ENCODE assay signal across 16 cellular contexts in genomic region chr11:70225629-70226582, GRCh38. TPM values are rescaled to one million over a fixed set of nuclear protein-coding genes. Genes with fewer than 3 reads are reported as not detected.
DNase-seq lines count a peak whose midpoint lies in the region; ATAC-seq and TF ChIP-seq lines count a peak whose summit lies in the region.
"Had no signal": no experiment of that assay in that cellular context is flagged by ENCODE, and none has a peak within 500 bp of the region (broad histone marks: within the 10 kb centered on the region; RNA-seq: fewer than 3 reads in every experiment).

No MANE protein-coding gene starts in this region.

- H2BK15ac ChIP-seq in mesendoderm (replicated peaks; ENCODE audit: low read depth) = no peak overlapping the region

- TF ChIP-seq EP300 in stomach (IDR thresholded peaks at IDR 0.05) = no peak

- peak; percentile 12 for ATAC-seq in body of pancreas
- ATAC-seq in stimulated activated effector memory CD8-positive, alpha-beta T cell treated with anti-CD3 and anti-CD28 coated beads, Interleukin-12 subunit alpha, Interleukin-12 subunit beta, amount 100 ng/mL, for 72 hours = no peak

- H3K4me1 ChIP-seq in body of pancreas (no peaks in the 10 kb centered on the region), mesendoderm (ENCODE audit: control insufficient read depth, low read depth, low read length) (peaks cover 10% of the 10 kb centered on the region), stomach (no peaks in the 10 kb centered on the region)

- H3K18ac ChIP-seq in mesendoderm (ENCODE audit: low read length) = peak overlapping the region; percentile 19

- H3K27ac ChIP-seq in body of pancreas (no peak overlapping the region), mesendoderm (ENCODE audit: low read depth, low read length) (peak overlapping the region; percentile 62), stomach (no peak overlapping the region)
- H3K27ac ChIP-seq: BLaER1, epithelial cell of prostate had no signal

- H3K79me2 ChIP-seq in mesendoderm (ENCODE audit: control insufficient read depth, insufficient read depth, low read length) = no peaks in the 10 kb centered on the region

- DNase-seq in MG63 (peak; percentile 26), body of pancreas (peak in 1 of 4 donors; percentile 53), mesendoderm (peak; percentile 49), stomach (peak; percentile 77), activated T-cell treated with anti-CD3 and anti-CD28 coated beads for 4 hours (no peak), EL (no peak)
- DNase-seq in stimulated activated effector memory CD8-positive, alpha-beta T cell treated with anti-CD3 and anti-CD28 coated beads, Interleukin-12 subunit alpha, Interleukin-12 subunit beta, amount 100 ng/mL, for 72 hours (ENCODE audit: low spot score in 2 of 2) = no peak
- DNase-seq: activated B cell treated with CpG ODN at 0.5 μM for 24 hours; activated CD8-positive, alpha-beta memory T cell treated with anti-CD3 and anti-CD28 coated beads for 24 hours; activated effector memory CD4-positive, alpha-beta T cell treated with anti-CD3 and anti-CD28 coated beads, Interleukin-2, amount 50 U/mL, for 16 hours; MM.1S; stimulated activated CD4-positive, alpha-beta T cell treated with anti-CD3 and anti-CD28 coated beads, Interleukin-4, amount 100 ng/mL, for 1 hour; T-helper 1 cell had no signal

- TF ChIP-seq CTCF in body of pancreas (IDR thresholded peaks at IDR 0.05) = no peak
- TF ChIP-seq CTCF in stomach (IDR thresholded peaks at IDR 0.05) = no peak

- no peak overlapping the region for H3K27ac Mint-ChIP-seq in stimulated activated effector memory CD8-positive, alpha-beta T cell treated with anti-CD3 and anti-CD28 coated beads, Interleukin-12 subunit alpha, Interleukin-12 subunit beta, amount 100 ng/mL, for 72 hours
- H3K27ac Mint-ChIP-seq: activated B cell treated with CpG ODN at 0.5 μM for 24 hours, memory B cell had no signal

- no peak for TF ChIP-seq POLR2A in body of pancreas (IDR thresholded peaks at IDR 0.05)
- TF ChIP-seq POLR2A in stomach (IDR thresholded peaks at IDR 0.05) = no peak

- H3K4me1 Mint-ChIP-seq in stimulated activated effector memory CD8-positive, alpha-beta T cell treated with anti-CD3 and anti-CD28 coated beads, Interleukin-12 subunit alpha, Interleukin-12 subunit beta, amount 100 ng/mL, for 72 hours = no peaks in the 10 kb centered on the region
- H3K4me1 Mint-ChIP-seq: activated B cell treated with CpG ODN at 0.5 μM for 24 hours, memory B cell had no signal

- H2BK5ac ChIP-seq in mesendoderm (ENCODE audit: low read length) = peak overlapping the region; percentile 97

- H3K27me3 ChIP-seq in MG63 (no peaks in the 10 kb centered on the region), body of pancreas (no peaks in the 10 kb centered on the region), mesendoderm (ENCODE audit: insufficient read depth, low read length, poor library complexity) (no peaks in the 10 kb centered on the region), stomach (no peaks in the 10 kb centered on the region)
- H3K27me3 ChIP-seq: BLaER1 had no signal

- H2AK5ac ChIP-seq in mesendoderm (ENCODE audit: low read length) = peak overlapping the region; percentile 97

- H4K5ac ChIP-seq in mesendoderm (ENCODE audit: low read length) = no peak overlapping the region

- peak overlapping the region; percentile 57 for H3K23ac ChIP-seq in mesendoderm (ENCODE audit: low read length)

- intact Hi-C loops in body of pancreas (cut with DNase I) = no loop called here
- intact Hi-C loops in stomach (cut with DNase I; ENCODE audit: low total_unique reads) = no loop called here

- H3K9me3 Mint-ChIP-seq in stimulated activated effector memory CD8-positive, alpha-beta T cell treated with anti-CD3 and anti-CD28 coated beads, Interleukin-12 subunit alpha, Interleukin-12 subunit beta, amount 100 ng/mL, for 72 hours = no peaks in the 10 kb centered on the region
- H3K9me3 Mint-ChIP-seq: activated B cell treated with CpG ODN at 0.5 μM for 24 hours, memory B cell had no signal

- H3K36me3 ChIP-seq in MG63 = no peaks in the 10 kb centered on the region
- no peaks in the 10 kb centered on the region for H3K36me3 ChIP-seq in body of pancreas (replicated peaks in 1 of 2; ENCODE audit: insufficient read depth in 1 of 2, low read depth in 2 of 2)
- no peaks in the 10 kb centered on the region for H3K36me3 ChIP-seq in mesendoderm (ENCODE audit: control insufficient read depth, insufficient read depth, low read length)
- no peaks in the 10 kb centered on the region for H3K36me3 ChIP-seq in stomach
- H3K36me3 ChIP-seq: BLaER1 had no signal

- H3K36me3 Mint-ChIP-seq in stimulated activated effector memory CD8-positive, alpha-beta T cell treated with anti-CD3 and anti-CD28 coated beads, Interleukin-12 subunit alpha, Interleukin-12 subunit beta, amount 100 ng/mL, for 72 hours = no peaks in the 10 kb centered on the region
- H3K36me3 Mint-ChIP-seq: memory B cell had no signal

- no peaks in the 10 kb centered on the region for H3K9me3 ChIP-seq in MG63
- no peaks in the 10 kb centered on the region for H3K9me3 ChIP-seq in body of pancreas
- H3K9me3 ChIP-seq in stomach = no peaks in the 10 kb centered on the region
- H3K9me3 ChIP-seq: BLaER1 had no signal

- H3K4me2 ChIP-seq in mesendoderm (ENCODE audit: low read length) = no peak overlapping the region

- H3K4me3 ChIP-seq in MG63 (no peak overlapping the region), body of pancreas (no peak overlapping the region), mesendoderm (ENCODE audit: low read length) (no peak overlapping the region), stomach (no peak overlapping the region)
- H3K4me3 ChIP-seq: BLaER1 had no signal

- peak overlapping the region; percentile 54 for H3K9ac ChIP-seq in mesendoderm (ENCODE audit: low read length)
- H3K9ac ChIP-seq: BLaER1 had no signal

- H3K79me1 ChIP-seq in mesendoderm (ENCODE audit: low read length) = no peaks in the 10 kb centered on the region

- 66 to 83% methylated on average over 9 to 12 of the region's 12 CpGs for WGBS in body of pancreas, 2 donors
- WGBS in mesendoderm (ENCODE audit: extremely low coverage, insufficient coverage, low lambda C conversion rate) = no CpG with 5 or more reads among the region's 12 CpGs
- 47 to 58% (median 50%) methylated on average over 12 of the region's 12 CpGs for WGBS in stomach, 5 donors

- peak overlapping the region; percentile 16 for H2BK120ac ChIP-seq in mesendoderm (ENCODE audit: low read depth, low read length)

- no peak overlapping the region for H4K8ac ChIP-seq in mesendoderm (ENCODE audit: low read depth, low read length)

- H3K4me3 Mint-ChIP-seq in stimulated activated effector memory CD8-positive, alpha-beta T cell treated with anti-CD3 and anti-CD28 coated beads, Interleukin-12 subunit alpha, Interleukin-12 subunit beta, amount 100 ng/mL, for 72 hours = no peak overlapping the region
- H3K4me3 Mint-ChIP-seq: activated B cell treated with CpG ODN at 0.5 μM for 24 hours, memory B cell had no signal

- peak overlapping the region; percentile 60 for H3K4ac ChIP-seq in mesendoderm (ENCODE audit: low read depth, low read length)

- H3K56ac ChIP-seq in mesendoderm (ENCODE audit: low read length) = peak overlapping the region; percentile 81

RNA-seq across cellular contexts. Expression of gene FADD, which starts 22.8 kb away (rescaled TPM):
- total RNA-seq in MG63 (2014; rRNA removed; shearing (Covaris generic); ENCODE audit: low replicate concordance) = 37.8 and 91.0 TPM in 2 replicates
- 10 to 100 TPM in 1 of 2 donors, 1 to 10 TPM in 1; 9.1 to 14.2 TPM for total RNA-seq in body of pancreas
- 40.9 TPM for polyA plus RNA-seq in mesendoderm (2013, experiment 1 of 2)
- 40.4 TPM for polyA plus RNA-seq in mesendoderm (2013, experiment 2 of 2)
- 10 to 100 TPM in 3 of 5 donors, 1 to 10 TPM in 2; 4.0 to 20.4 (median 15.6) TPM for total RNA-seq in stomach
- polyA plus RNA-seq in stomach = 10 to 100 TPM; 13.9 to 19.4 (median 17.5) TPM

RNA-seq across cellular contexts. Expression of gene PPFIA1, which starts 44.6 kb away (rescaled TPM):
- total RNA-seq in MG63 (2014; rRNA removed; shearing (Covaris generic); ENCODE audit: low replicate concordance) = 19.8 and 26.7 TPM in 2 replicates
- total RNA-seq in body of pancreas (10 to 100 TPM; 22.1 to 29.3 TPM), stomach (100 to 1,000 TPM in 1 of 5 donors, 10 to 100 TPM in 4; 29.8 to 108 (median 47.2) TPM)
- 43.8 TPM for polyA plus RNA-seq in mesendoderm (2013, experiment 1 of 2)
- 45.8 TPM for polyA plus RNA-seq in mesendoderm (2013, experiment 2 of 2)
- polyA plus RNA-seq in stomach = 10 to 100 TPM; 10.8 to 13.2 (median 12.8) TPM

Comparison
In these comparisons a context has a peak if more than half of its experiments do, and no peak if none do; other contexts are left out.
1. DNase-seq: peak in MG63 (single experiment), mesendoderm (single experiment) and stomach (single experiment); none in activated T-cell treated with anti-CD3 and anti-CD28 coated beads for 4 hours (single experiment), stimulated activated effector memory CD8-positive, alpha-beta T cell treated with anti-CD3 and anti-CD28 coated beads, Interleukin-12 subunit alpha, Interleukin-12 subunit beta, amount 100 ng/mL, for 72 hours (0 of 2) and EL (single experiment).